1 cellular context compared by ENCODE assay signal in genomic region chr17:79839363-79840203, GRCh38.
TF ChIP-seq lines count a peak whose summit lies in the region.

Gene CBX4, minus strand, starts transcription at chr17:79839440. Its CDS starts 189 bp downstream, at chr17:79839251.

TF ChIP-seq in K562, 482 proteins besides CTCF, POLR2A, EP300 and RAD21 (continued from another document and continues in another):
- TF ChIP-seq PRDM10 (IDR thresholded peaks at IDR 0.05; ENCODE audit: partially characterized antibody) (peak; percentile 86), KLF16 (IDR thresholded peaks at IDR 0.05) (peak; percentile 48; the same call in 1 of the 2 replicates), CREB3 (tag; conservative IDR thresholded peaks at IDR 0.05; ENCODE audit: low read depth) (no peak), NR0B1 (IDR thresholded peaks at IDR 0.05; ENCODE audit: partially characterized antibody) (no peak), ARNT (IDR thresholded peaks at IDR 0.05) (no peak), ZNF609 (CRISPR knock-in tag; IDR thresholded peaks at IDR 0.05; ENCODE audit: borderline replicate concordance) (no peak; the same call in 1 of the 2 replicates), MAZ (CRISPR knock-in tag; conservative IDR thresholded peaks at IDR 0.05 in 1 of 2, IDR thresholded peaks at IDR 0.05 in 1 of 2) (peak; percentile 99), NR2F6 (CRISPR knock-in tag; IDR thresholded peaks at IDR 0.05) (no peak), NFE2L1 (tag; IDR thresholded peaks at IDR 0.05; ENCODE audit: borderline replicate concordance, low read depth) (no peak), MAFK (IDR thresholded peaks at IDR 0.05; ENCODE audit: low read length) (no peak), KDM5B (IDR thresholded peaks at IDR 0.05; ENCODE audit: insufficient replicate concordance, low read depth, low read length) (peak; percentile 60), XRCC5 (IDR thresholded peaks at IDR 0.05; ENCODE audit: low read depth, low read length) (peak; percentile 30; the same call in 1 of the 2 replicates), CXXC5 (CRISPR knock-in tag; IDR thresholded peaks at IDR 0.05) (peak; percentile 97), CCNT2 (IDR thresholded peaks at IDR 0.05; ENCODE audit: borderline replicate concordance, extremely low read depth, insufficient read length, low read depth, low read length) (peak; percentile 86), HDAC6 (IDR thresholded peaks at IDR 0.05; ENCODE audit: low read depth, low read length) (no peak), MTA3 (IDR thresholded peaks at IDR 0.05; ENCODE audit: borderline replicate concordance) (peak; percentile 99), PYGO2 (tag; IDR thresholded peaks at IDR 0.05) (no peak), EP400 (IDR thresholded peaks at IDR 0.05) (peak; percentile 97), ATF3 (IDR thresholded peaks at IDR 0.05) (peak; percentile 99), ATF3 (CRISPR knock-in tag; conservative IDR thresholded peaks at IDR 0.05) (peak; percentile 100), SP2 (IDR thresholded peaks at IDR 0.05; ENCODE audit: extremely low read depth, low read depth, low read length, poor library complexity, severe bottlenecking) (no peak), KAT2B (IDR thresholded peaks at IDR 0.05; ENCODE audit: low read depth, low read length) (no peak), MCM3 (IDR thresholded peaks at IDR 0.05) (no peak), HCFC1 (IDR thresholded peaks at IDR 0.05; ENCODE audit: low read depth, low read length) (peak; percentile 5), THRAP3 (IDR thresholded peaks at IDR 0.05; ENCODE audit: borderline replicate concordance) (no peak), STAT5B (CRISPR knock-in tag; IDR thresholded peaks at IDR 0.05) (no peak), ZNF121 (CRISPR knock-in tag; conservative IDR thresholded peaks at IDR 0.05) (no peak), ARID4B (CRISPR knock-in tag; IDR thresholded peaks at IDR 0.05) (peak; percentile 29; the same call in 1 of the 2 replicates), SPI1 (IDR thresholded peaks at IDR 0.05; ENCODE audit: borderline replicate concordance, low read depth, low read length) (no peak), GTF2B (IDR thresholded peaks at IDR 0.05; ENCODE audit: extremely low read depth, insufficient read length) (no peak), ZNF23 (CRISPR knock-in tag; IDR thresholded peaks at IDR 0.05) (no peak), RBM39 (optimal IDR thresholded peaks at IDR 0.05; ENCODE audit: low read depth, low read length) (no peak), ZNF280B (CRISPR knock-in tag; IDR thresholded peaks at IDR 0.05) (no peak), MEF2D (tag; conservative IDR thresholded peaks at IDR 0.05; ENCODE audit: low read depth) (no peak), HBP1 (CRISPR knock-in tag; IDR thresholded peaks at IDR 0.05) (peak; percentile 25; the same call in 1 of the 2 replicates), TAF1 (IDR thresholded peaks at IDR 0.05; ENCODE audit: control insufficient read depth, extremely low read depth, insufficient read depth, low read length, severe bottlenecking) (peak; percentile 96), PRPF4 (IDR thresholded peaks at IDR 0.05; ENCODE audit: insufficient read depth, low read depth, low read length, poor library complexity, severe bottlenecking) (no peak), HOMEZ (CRISPR knock-in tag; IDR thresholded peaks at IDR 0.05) (no peak)
